In genomic region chr7:140005341-140005740, GRCh38 we compare ENCODE assay signal across 1 cellular context.
A peak's percentile ranks its signal among the peaks of the same experiment; 100 is the strongest.
TF ChIP-seq lines count a peak whose summit lies in the region.

No MANE protein-coding gene starts in this region.

TF ChIP-seq in K562, 482 proteins besides CTCF, POLR2A, EP300 and RAD21 (continued from another document):
- TF ChIP-seq THAP7 (CRISPR knock-in tag; IDR thresholded peaks at IDR 0.05) (no peak), SREBF1 (IDR thresholded peaks at IDR 0.05; ENCODE audit: borderline replicate concordance, low read depth, low read length) (no peak), ZNF175 (CRISPR knock-in tag; IDR thresholded peaks at IDR 0.05; ENCODE audit: low read depth) (0 out of 2 replicates have a peak, but pooled peaks have one; percentile 26), ZNF507 (tag; conservative IDR thresholded peaks at IDR 0.05) (no peak), ZNF57 (CRISPR knock-in tag; IDR thresholded peaks at IDR 0.05) (no peak), BCLAF1 (IDR thresholded peaks at IDR 0.05; ENCODE audit: borderline replicate concordance in 1 of 2, control insufficient read depth in 1 of 2, low read depth in 2 of 2, low read length in 1 of 2) (no peak), FIP1L1 (IDR thresholded peaks at IDR 0.05; ENCODE audit: low read depth, low read length, poor library complexity, severe bottlenecking) (no peak), CBX5 (IDR thresholded peaks at IDR 0.05; ENCODE audit: borderline replicate concordance, low read depth) (no peak)
TF ChIP-seq in K562: peak in this region for 4.
